In the genomic region with DNA sequence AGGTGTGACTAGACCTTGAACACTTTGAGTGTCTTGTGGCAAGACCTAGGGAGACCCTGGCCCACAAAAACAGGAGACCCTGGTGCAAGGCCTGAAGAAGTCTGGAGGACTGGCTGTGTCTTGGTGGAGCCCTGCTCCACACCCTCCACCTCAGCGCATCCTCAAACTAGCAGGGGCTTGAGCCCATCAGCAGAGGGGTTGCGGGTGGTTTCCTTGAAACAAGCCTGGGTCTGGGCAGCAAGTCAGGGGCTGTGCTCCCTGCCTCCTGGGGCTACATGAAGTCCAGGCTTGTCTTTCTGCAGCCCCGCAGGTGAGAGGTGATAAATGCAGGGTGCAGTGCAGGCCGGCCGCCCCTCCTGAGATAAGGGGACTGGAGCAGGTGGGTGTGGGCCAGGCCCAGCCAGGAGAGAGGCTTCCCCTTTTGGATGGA, we compare ENCODE assay signal across 1 cellular context.
A peak's percentile ranks its signal among the peaks of the same experiment; 100 is the strongest.
TF ChIP-seq lines count a peak whose summit lies in the region.

No MANE protein-coding gene starts in this region.

TF ChIP-seq in H1, 55 proteins besides CTCF, POLR2A, EP300 and RAD21:
- TF ChIP-seq POLR2AphosphoS5 (IDR thresholded peaks at IDR 0.05; ENCODE audit: low read depth, low read length) (no peak), MAFK (IDR thresholded peaks at IDR 0.05; ENCODE audit: low read depth, low read length) (no peak), TBP (IDR thresholded peaks at IDR 0.05; ENCODE audit: low read depth, low read length) (0 out of 2 replicates have a peak, but pooled peaks have one; percentile 39)
